Comparison of ENCODE assay signal across 18 cellular contexts in genomic region chr4:168751263-168752225, GRCh38.
DNase-seq lines count a peak whose midpoint lies in the region; ATAC-seq, FAIRE-seq and TF ChIP-seq lines count a peak whose summit lies in the region.
"Had no signal": no experiment of that assay in that cellular context is flagged by ENCODE, and none has a peak within 500 bp of the region (broad histone marks: within the 10 kb centered on the region; RNA-seq: fewer than 3 reads in every experiment).

No MANE protein-coding gene starts in this region.

- WGBS in mammary epithelial cell (ENCODE audit: low coverage, missing lambda C conversion rate), result 64% methylated on average over 9 of the region's 12 CpGs

- peak overlapping the region; percentile 5 for H2AFZ ChIP-seq in mammary epithelial cell (ENCODE audit: low read depth, low read length)

- peak; percentile 65 to 87 for ATAC-seq in gastrocnemius medialis
- no peak for ATAC-seq in HG02571 (IDR thresholded peaks at IDR 0.05; ENCODE audit: unreplicated experiment)
- ATAC-seq: activated T-cell treated with anti-CD3 and anti-CD28 coated beads, Interleukin-2, amount 50 U/mL, for 4 hours had no signal

- intact Hi-C loops in mammary epithelial cell (cut with micrococcal nuclease), result no loop called here
- intact Hi-C loops in gastrocnemius medialis (cut with DNase I; ENCODE audit: low total_unique reads), result no loop called here

- TF ChIP-seq CTCF in mammary epithelial cell (conservative IDR thresholded peaks at IDR 0.05 in 1 of 2, IDR thresholded peaks at IDR 0.05 in 1 of 2; ENCODE audit: extremely low read depth in 1 of 2, insufficient read depth in 1 of 2, low read depth in 1 of 2, low read length in 2 of 2) (no peak), gastrocnemius medialis (IDR thresholded peaks at IDR 0.05 in 4 of 5, conservative IDR thresholded peaks at IDR 0.05 in 1 of 5) (no peak), D721Med (IDR thresholded peaks at IDR 0.05; ENCODE audit: insufficient read depth, missing control alignments) (no peak)

- peaks cover 2% of the 10 kb centered on the region for H3K9me3 ChIP-seq in mammary epithelial cell (replicated peaks; ENCODE audit: insufficient read depth, low read length)
- H3K9me3 ChIP-seq in gastrocnemius medialis, result no peaks in the 10 kb centered on the region

- H3K4me2 ChIP-seq in mammary epithelial cell (ENCODE audit: insufficient read depth, low read depth, low read length), result no peak overlapping the region

- no TSS peak for BruUV-seq in mammary epithelial cell (replicated peaks; lab: Mats Ljungman, UMichigan)

- H3K27ac ChIP-seq in mammary epithelial cell (ENCODE audit: insufficient read depth, low read depth, low read length), result no peak overlapping the region
- H3K27ac ChIP-seq in gastrocnemius medialis, result peak overlapping the region; percentile 29 to 43 (median 35)

- no peaks in the 10 kb centered on the region for H4K20me1 ChIP-seq in mammary epithelial cell (ENCODE audit: insufficient read depth, low read length)

- FAIRE-seq in D721Med (lab: Jason Lieb, UNC), result no peak
- FAIRE-seq: colon, endothelial cell of umbilical vein had no signal

- dilution Hi-C loops in mammary epithelial cell (cut with HindIII; ENCODE audit: low sequenced_read_pairs), result no loop called here

- TF ChIP-seq POLR2A in gastrocnemius medialis (IDR thresholded peaks at IDR 0.05), result no peak

- in situ Hi-C loops in mammary epithelial cell (cut with MboI; ENCODE audit: low sequenced_read_pairs in 2 of 2) (no loop called here), gastrocnemius medialis (cut with MboI; ENCODE audit: low sequenced_read_pairs in 4 of 4) (no loop called here)

- H3K27me3 ChIP-seq in mammary epithelial cell (ENCODE audit: insufficient read depth, low read length) (no peaks in the 10 kb centered on the region), gastrocnemius medialis (no peaks in the 10 kb centered on the region)

- H3K79me2 ChIP-seq in mammary epithelial cell (ENCODE audit: insufficient read depth, low read length), result no peaks in the 10 kb centered on the region

- no peak overlapping the region for H3K9ac ChIP-seq in mammary epithelial cell (ENCODE audit: insufficient read depth, low read length)

- peaks cover 22% of the 10 kb centered on the region for H3K4me1 ChIP-seq in mammary epithelial cell (ENCODE audit: insufficient read depth, low read length)
- peaks cover 8 to 12% of the 10 kb centered on the region in 2 donors for H3K4me1 ChIP-seq in gastrocnemius medialis

- CTCF ChIA-PET in mammary epithelial cell (lab: Charles Lee; ENCODE audit: low non-redundant PET), result no interaction called here

- H3K36me3 ChIP-seq in mammary epithelial cell (ENCODE audit: insufficient read depth, low read length) (no peaks in the 10 kb centered on the region), gastrocnemius medialis (no peaks in the 10 kb centered on the region)

- DNase-seq in HCEC 1CT, result peak; percentile 49
- peak; percentile 43 for DNase-seq in mammary epithelial cell
- DNase-seq in glomerular visceral epithelial cell (ENCODE audit: extremely low spot score), result peak; percentile 54
- DNase-seq in gastrocnemius medialis, result no peak
- DNase-seq in activated CD4-positive, alpha-beta T cell treated with anti-CD3 and anti-CD28 coated beads, Interleukin-2, amount 50 U/mL, for 4 hours, result no peak
- no peak for DNase-seq in D721Med (ENCODE audit: insufficient read length, low spot score)
- no peak for DNase-seq in effector CD8-positive, alpha-beta T cell (lab: John Stamatoyannopoulos, UW)
- DNase-seq: activated CD4-positive, alpha-beta T cell treated with anti-CD3 and anti-CD28 coated beads, Interleukin-2, amount 10 ng/mL, durations not matched to agents 7 days and 5 days; activated naive CD8-positive, alpha-beta T cell treated with anti-CD3 and anti-CD28 coated beads, Interleukin-2, amount 10 ng/mL, durations not matched to agents 7 days and 5 days; activated T-cell treated with anti-CD3 and anti-CD28 coated beads, Interleukin-2, amount 50 U/mL, for 4 hours; hypothalamus; KBM-7; left cardiac atrium; SIG-M5; T1000 had no signal

- H3K4me3 ChIP-seq in mammary epithelial cell (replicated peaks in 1 of 3; ENCODE audit: insufficient read depth in 1 of 3, low read depth in 2 of 3, low read length in 3 of 3), result no peak overlapping the region
- H3K4me3 ChIP-seq in gastrocnemius medialis, result no peak overlapping the region

Comparison
In these comparisons a context has a peak if more than half of its experiments do, and no peak if none do; other contexts are left out.
1. DNase-seq: peak in HCEC 1CT (single experiment), mammary epithelial cell (single experiment) and glomerular visceral epithelial cell (single experiment); none in gastrocnemius medialis (0 of 2), activated CD4-positive, alpha-beta T cell treated with anti-CD3 and anti-CD28 coated beads, Interleukin-2, amount 50 U/mL, for 4 hours (0 of 2), D721Med (single experiment) and effector CD8-positive, alpha-beta T cell (single experiment).